9 cellular contexts compared by ENCODE assay signal in genomic region chr9:33350310-33350709, GRCh38. TPM values are rescaled to one million over a fixed set of nuclear protein-coding genes. Genes with fewer than 3 reads are reported as not detected.
DNase-seq lines count a peak whose midpoint lies in the region; ATAC-seq, FAIRE-seq and TF ChIP-seq lines count a peak whose summit lies in the region.
"Had no signal": no experiment of that assay in that cellular context is flagged by ENCODE, and none has a peak within 500 bp of the region (broad histone marks: within the 10 kb centered on the region; RNA-seq: fewer than 3 reads in every experiment).

No MANE protein-coding gene starts in this region.

- WGBS in stomach, 5 donors: 48 to 81% (median 52%) methylated on average over 2 of the region's 2 CpGs

- FAIRE-seq in urothelium cell line (lab: Jason Lieb, UNC): no peak

- H3K9me3 ChIP-seq in right atrium auricular region (no peaks in the 10 kb centered on the region), stomach (no peaks in the 10 kb centered on the region)

- DNase-seq in H4 (ENCODE audit: low spot score) (peak; percentile 30), amniotic stem cell (lab: John Stamatoyannopoulos, UW) (peak; percentile 74), right atrium auricular region (ENCODE audit: low spot score) (no peak), stomach (no peak), urothelium cell line (ENCODE audit: low spot score) (no peak)
- DNase-seq: activated effector memory CD4-positive, alpha-beta T cell treated with anti-CD3 and anti-CD28 coated beads, Interleukin-2, amount 50 U/mL, for 16 hours had no signal

- H3K4me3 ChIP-seq in right atrium auricular region (no peak overlapping the region), stomach (no peak overlapping the region)

- H3K36me3 ChIP-seq in right atrium auricular region (peaks cover 46% of the 10 kb centered on the region), stomach (peaks cover 31 to 74% (median 56%) of the 10 kb centered on the region in 4 donors)

- TF ChIP-seq CTCF in right atrium auricular region (IDR thresholded peaks at IDR 0.05) (no peak), stomach (IDR thresholded peaks at IDR 0.05) (no peak)

- no peak for TF ChIP-seq POLR2A in stomach (IDR thresholded peaks at IDR 0.05)

- intact Hi-C loops in stomach (cut with DNase I; ENCODE audit: low total_unique reads): no loop called here

- H3K4me1 ChIP-seq in right atrium auricular region (peaks cover 0 to 32% of the 10 kb centered on the region in 2 donors), stomach (peaks cover 5 to 31% (median 20%) of the 10 kb centered on the region in 4 donors)

- H3K27me3 ChIP-seq in right atrium auricular region: no peaks in the 10 kb centered on the region
- no peaks in the 10 kb centered on the region for H3K27me3 ChIP-seq in stomach

- ATAC-seq in HG03025 (IDR thresholded peaks at IDR 0.05; ENCODE audit: low FRiP score, unreplicated experiment): no peak
- no peak for ATAC-seq in HG03095 (IDR thresholded peaks at IDR 0.05; ENCODE audit: unreplicated experiment)
- ATAC-seq in HG02938 (IDR thresholded peaks at IDR 0.05; ENCODE audit: unreplicated experiment): no peak

- H3K27ac ChIP-seq in right atrium auricular region: peak overlapping the region; percentile 24 to 63
- peak overlapping the region in 4 of 5 donors; percentile 33 to 77 (median 56) for H3K27ac ChIP-seq in stomach

- TF ChIP-seq EP300 in stomach (IDR thresholded peaks at IDR 0.05): no peak

RNA-seq across cellular contexts. Expression of gene AQP7, which starts 52.1 kb away (rescaled TPM):
- total RNA-seq in H4 (2014; rRNA removed; shearing (Covaris generic)): 0.97 TPM in 1 of 2 replicates, not detected in the other
- total RNA-seq in right atrium auricular region (10 to 100 TPM; 58.4 to 74.9 TPM), stomach (10 to 100 TPM in 1 of 5 donors, 1 to 10 TPM in 2, not detected in 2; 2.8 to 17.4 (median 3.9) TPM)
- 1 to 10 TPM; 1.1 to 5.3 (median 1.5) TPM for polyA plus RNA-seq in stomach

RNA-seq across cellular contexts. Expression of gene NFX1, which starts 60.0 kb away (rescaled TPM):
- 15.2 and 19.8 TPM in 2 replicates for total RNA-seq in H4 (2014; rRNA removed; shearing (Covaris generic))
- total RNA-seq in right atrium auricular region (10 to 100 TPM; 23.7 to 29.1 TPM), stomach (10 to 100 TPM; 20.3 to 46.9 (median 36.4) TPM)
- polyA plus RNA-seq in stomach: 10 to 100 TPM; 11.3 to 19.9 (median 13.3) TPM

Comparison
In these comparisons a context has a peak if more than half of its experiments do, and no peak if none do; other contexts are left out.
1. DNase-seq: peak in H4 (single experiment) and amniotic stem cell (single experiment); none in right atrium auricular region (single experiment), stomach (single experiment) and urothelium cell line (single experiment).